In genomic region chr17:19336938-19337711, GRCh38 we compare ENCODE assay signal across 10 cellular contexts. TPM values are rescaled to one million over a fixed set of nuclear protein-coding genes. Genes with fewer than 3 reads are reported as not detected.
A peak's percentile ranks its signal among the peaks of the same experiment; 100 is the strongest.
DNase-seq lines count a peak whose midpoint lies in the region; ATAC-seq and TF ChIP-seq lines count a peak whose summit lies in the region.
"Had no signal": no experiment of that assay in that cellular context is flagged by ENCODE, and none has a peak within 500 bp of the region (broad histone marks: within the 10 kb centered on the region; RNA-seq: fewer than 3 reads in every experiment).

No MANE protein-coding gene starts in this region.

- H3K4me2 ChIP-seq in GM23338 (no peak overlapping the region), osteoblast (ENCODE audit: insufficient read depth, low read length) (no peak overlapping the region)

- intact Hi-C loops in cardiac septum (cut with DNase I): no loop called here

- no peak overlapping the region for H3K27ac ChIP-seq in GM23338 (ENCODE audit: low read depth)
- H3K27ac ChIP-seq in angular gyrus (ENCODE audit: low read depth, low read length): peak overlapping the region; percentile 70
- no peak overlapping the region for H3K27ac ChIP-seq in osteoblast (ENCODE audit: low read depth, low read length)
- H3K27ac ChIP-seq: testis had no signal

- H3K79me2 ChIP-seq in GM23338 (replicated peaks; ENCODE audit: insufficient read depth) (no peaks in the 10 kb centered on the region), osteoblast (ENCODE audit: insufficient read depth, low read length) (no peaks in the 10 kb centered on the region)

- peaks cover 26% of the 10 kb centered on the region for H3K27me3 Mint-ChIP-seq in GM23338 (ENCODE audit: insufficient read depth, low read depth, poor library complexity)

- no peaks in the 10 kb centered on the region; the same call in none of the 2 replicates for H3F3A ChIP-seq in GM23338 (replicated peaks; ENCODE audit: low read depth)

- no peaks in the 10 kb centered on the region for H3K36me3 ChIP-seq in GM23338 (ENCODE audit: insufficient read depth)
- H3K36me3 ChIP-seq in osteoblast (ENCODE audit: insufficient read depth, low read length): peaks cover 23% of the 10 kb centered on the region

- H3K4me3 Mint-ChIP-seq in GM23338: no peak overlapping the region

- H4K20me1 ChIP-seq in GM23338 (replicated peaks; ENCODE audit: insufficient read depth) (no peaks in the 10 kb centered on the region), osteoblast (ENCODE audit: insufficient read depth, low read length) (no peaks in the 10 kb centered on the region)

- H3K27me3 ChIP-seq in GM23338 (ENCODE audit: insufficient read depth): no peaks in the 10 kb centered on the region
- H3K27me3 ChIP-seq in osteoblast (ENCODE audit: insufficient read depth, low read length): no peaks in the 10 kb centered on the region
- H3K27me3 ChIP-seq: testis had no signal

- H3K36me3 Mint-ChIP-seq in GM23338 (ENCODE audit: low read depth): no peaks in the 10 kb centered on the region; the same call in 2 of the 3 replicates

- TF ChIP-seq CTCF in GM23338 (conservative IDR thresholded peaks at IDR 0.05; ENCODE audit: low read depth in 2 of 2) (peak; percentile 20 to 35; a peak in 3 of 4 replicates), osteoblast (IDR thresholded peaks at IDR 0.05; ENCODE audit: extremely low read depth, low read depth, low read length) (no peak)

- no peak overlapping the region for H2AFZ ChIP-seq in GM23338
- no peak overlapping the region for H2AFZ ChIP-seq in osteoblast (ENCODE audit: low read length)

- H3K27ac Mint-ChIP-seq in GM23338: no peak overlapping the region

- no peak overlapping the region for H3K4me3 ChIP-seq in GM23338
- no peak overlapping the region for H3K4me3 ChIP-seq in osteoblast (ENCODE audit: insufficient read depth, low read length)
- H3K4me3 ChIP-seq: testis had no signal

- ATAC-seq in GM23338 (peak; percentile 47), HG03175 (IDR thresholded peaks at IDR 0.05; ENCODE audit: unreplicated experiment) (no peak), HG03095 (IDR thresholded peaks at IDR 0.05; ENCODE audit: unreplicated experiment) (no peak)

- peaks cover 26% of the 10 kb centered on the region for H3K4me1 ChIP-seq in GM23338 (ENCODE audit: insufficient read depth)
- H3K4me1 ChIP-seq in osteoblast (ENCODE audit: insufficient read depth, low read length): peaks cover 9% of the 10 kb centered on the region
- H3K4me1 ChIP-seq: testis had no signal

- peaks cover 54% of the 10 kb centered on the region for H3K4me1 Mint-ChIP-seq in GM23338

- H3K9me3 Mint-ChIP-seq in GM23338: no peaks in the 10 kb centered on the region

- no peaks in the 10 kb centered on the region for H3K9me2 ChIP-seq in GM23338 (ENCODE audit: insufficient read depth)

- DNase-seq in GM23338 (ENCODE audit: low spot score): peak; percentile 54
- peak; percentile 84 for DNase-seq in cardiac septum (ENCODE audit: low spot score)
- peak; percentile 41 for DNase-seq in osteoblast (ENCODE audit: insufficient read length, low spot score, missing footprints)
- DNase-seq in NK-92 (lab: John Stamatoyannopoulos, UW; ENCODE audit: unreplicated experiment): no peak
- DNase-seq in NCI-H128 (lab: John Stamatoyannopoulos, UW; ENCODE audit: unreplicated experiment): no peak
- DNase-seq: NCI-H2081 had no signal

- H3K9me3 ChIP-seq in osteoblast (ENCODE audit: low read depth, low read length): no peaks in the 10 kb centered on the region
- H3K9me3 ChIP-seq: testis had no signal

TF ChIP-seq in GM23338, 12 proteins besides CTCF, POLR2A, EP300 and RAD21:
- TF ChIP-seq ZNF114 (CRISPR knock-in tag; IDR thresholded peaks at IDR 0.05) (no peak), STAT1 (IDR thresholded peaks at IDR 0.05; ENCODE audit: unreplicated experiment) (no peak), CREB1 (CRISPR knock-in tag; IDR thresholded peaks at IDR 0.05; ENCODE audit: low read depth) (no peak)
- TF ChIP-seq, protein P1, sequence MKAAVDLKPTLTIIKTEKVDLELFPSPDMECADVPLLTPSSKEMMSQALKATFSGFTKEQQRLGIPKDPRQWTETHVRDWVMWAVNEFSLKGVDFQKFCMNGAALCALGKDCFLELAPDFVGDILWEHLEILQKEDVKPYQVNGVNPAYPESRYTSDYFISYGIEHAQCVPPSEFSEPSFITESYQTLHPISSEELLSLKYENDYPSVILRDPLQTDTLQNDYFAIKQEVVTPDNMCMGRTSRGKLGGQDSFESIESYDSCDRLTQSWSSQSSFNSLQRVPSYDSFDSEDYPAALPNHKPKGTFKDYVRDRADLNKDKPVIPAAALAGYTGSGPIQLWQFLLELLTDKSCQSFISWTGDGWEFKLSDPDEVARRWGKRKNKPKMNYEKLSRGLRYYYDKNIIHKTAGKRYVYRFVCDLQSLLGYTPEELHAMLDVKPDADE (IDR thresholded peaks at IDR 0.05): no peak

RNA-seq across cellular contexts. Expression of gene B9D1, which starts 25.4 kb away (rescaled TPM):
- total RNA-seq in GM23338 (2014; rRNA removed; shearing (Covaris generic)): 47.2 and 63.5 TPM in 2 replicates
- 28.6 and 35.2 TPM in 2 replicates for polyA plus RNA-seq in GM23338 (2016; fragmentation: Nextera tagmentation; extraction: Ambion mirVana)
- 9.7 TPM for total RNA-seq in cardiac septum
- total RNA-seq in osteoblast: 20.6 and 21.0 TPM in 2 replicates

RNA-seq across cellular contexts. Expression of gene MAPK7, which starts 41.2 kb away (rescaled TPM):
- total RNA-seq in GM23338 (2014; rRNA removed; shearing (Covaris generic)): 40.8 and 53.1 TPM in 2 replicates
- 15.5 and 15.6 TPM in 2 replicates for polyA plus RNA-seq in GM23338 (2016; fragmentation: Nextera tagmentation; extraction: Ambion mirVana)
- 17.5 TPM for total RNA-seq in cardiac septum
- total RNA-seq in osteoblast: 11.5 and 12.7 TPM in 2 replicates

RNA-seq across cellular contexts. Expression of gene MFAP4, which starts 49.9 kb away (rescaled TPM):
- 2.6 and 7.7 TPM in 2 replicates for total RNA-seq in GM23338 (2014; rRNA removed; shearing (Covaris generic))
- 9.4 and 9.7 TPM in 2 replicates for polyA plus RNA-seq in GM23338 (2016; fragmentation: Nextera tagmentation; extraction: Ambion mirVana)
- total RNA-seq in cardiac septum (46.2 TPM), osteoblast (3.6 and 3.8 TPM in 2 replicates)

Comparison
In these comparisons a context has a peak if more than half of its experiments do, and no peak if none do; other contexts are left out.
1. DNase-seq: peak in GM23338 (single experiment), cardiac septum (single experiment) and osteoblast (single experiment); none in NK-92 (single experiment) and NCI-H128 (single experiment).